In the genomic region with DNA sequence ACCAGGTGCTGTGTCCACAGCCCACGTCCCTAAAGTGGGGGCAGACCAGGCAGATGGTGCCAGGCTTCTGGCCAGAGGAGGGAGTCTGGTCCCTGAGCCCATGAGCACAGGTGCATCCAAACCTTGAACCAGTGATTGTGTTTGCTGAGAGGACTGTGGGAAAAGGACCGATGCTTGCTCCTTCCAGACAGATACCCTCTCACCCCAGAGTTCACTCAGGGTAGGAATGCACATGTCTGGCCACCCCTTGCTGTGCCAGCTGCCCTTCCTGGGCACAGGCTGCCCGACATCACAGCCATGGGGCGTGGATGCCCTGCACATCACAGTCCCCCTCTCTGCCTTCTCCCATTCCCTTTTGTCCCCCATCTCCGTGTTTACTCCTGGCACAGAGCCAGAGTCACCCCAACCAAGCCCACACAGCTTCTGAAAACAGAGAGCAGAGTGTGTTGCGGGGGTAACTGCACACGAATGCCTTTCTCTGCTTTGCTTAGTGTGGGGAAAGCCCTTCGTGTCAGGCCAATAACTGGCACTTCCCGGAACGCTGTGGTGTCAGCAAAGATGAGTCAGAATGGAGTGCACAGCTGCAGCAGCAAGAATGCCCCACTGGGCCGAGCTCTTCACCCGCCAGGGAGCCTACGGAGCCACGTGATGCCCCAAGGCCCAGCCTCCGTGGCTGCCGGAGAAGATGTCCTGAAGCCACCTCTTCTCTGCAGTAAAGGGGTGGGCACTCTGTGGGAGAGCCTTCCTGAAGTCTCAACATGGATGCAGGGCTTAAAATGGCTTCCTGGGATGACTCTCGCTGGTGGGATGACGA, we compare ENCODE assay signal across 8 cellular contexts. TPM values are rescaled to one million over a fixed set of nuclear protein-coding genes. Genes with fewer than 3 reads are reported as not detected.
A peak's percentile ranks its signal among the peaks of the same experiment; 100 is the strongest.
DNase-seq lines count a peak whose midpoint lies in the region; ATAC-seq and TF ChIP-seq lines count a peak whose summit lies in the region.

No MANE protein-coding gene starts in this region.

- H3K27me3 Mint-ChIP-seq in activated T-helper 2 cell treated with anti-CD3 and anti-CD28 coated beads, Interferon-gamma antibody, Interleukin-2, Interleukin-4, amounts not matched to agents 10 μg/mL and 5 μg/mL and 100 μg/mL, durations not matched to agents 14 hours and 24 hours and 36 hours (ENCODE audit: low read depth): no peaks in the 10 kb centered on the region

- no peak overlapping the region for H3K4me3 Mint-ChIP-seq in activated T-helper 2 cell treated with anti-CD3 and anti-CD28 coated beads, Interferon-gamma antibody, Interleukin-2, Interleukin-4, amounts not matched to agents 10 μg/mL and 5 μg/mL and 100 μg/mL, durations not matched to agents 14 hours and 24 hours and 36 hours (ENCODE audit: low read depth)

- POLR2A ChIA-PET in BJ (lab: Charles Lee): interaction anchor here (1.0 kb wide), 1 partner anchor 120 kb away, joined by 3 read pairs; the partner anchor contains the start of gene PHLDA2

- peak overlapping the region; percentile 92 for H3K27ac Mint-ChIP-seq in activated T-helper 2 cell treated with anti-CD3 and anti-CD28 coated beads, Interferon-gamma antibody, Interleukin-2, Interleukin-4, amounts not matched to agents 10 μg/mL and 5 μg/mL and 100 μg/mL, durations not matched to agents 14 hours and 24 hours and 36 hours

- CTCF ChIA-PET in BJ (lab: Yijun Ruan, JAX): interaction anchor here (0.8 to 5.9 kb wide), 5 partner anchors 12 to 518 kb away, joined by 3 to 54 read pairs (median 6); no protein-coding TSS in a partner anchor

- no peaks in the 10 kb centered on the region for H3K9me3 Mint-ChIP-seq in activated T-helper 2 cell treated with anti-CD3 and anti-CD28 coated beads, Interferon-gamma antibody, Interleukin-2, Interleukin-4, amounts not matched to agents 10 μg/mL and 5 μg/mL and 100 μg/mL, durations not matched to agents 14 hours and 24 hours and 36 hours

- H3K36me3 ChIP-seq in BJ (ENCODE audit: control insufficient read depth, insufficient read depth, low read length) (peaks cover 31% of the 10 kb centered on the region), Peyer's patch (peaks cover 0 to 28% (median 0%) of the 10 kb centered on the region in 3 donors)

- H3K4me3 ChIP-seq in BJ (ENCODE audit: low read depth, low read length): no peak overlapping the region
- H3K4me3 ChIP-seq in Peyer's patch: no peak overlapping the region

- peaks cover 0 to 31% (median 13%) of the 10 kb centered on the region in 4 donors for H3K4me1 ChIP-seq in Peyer's patch

- peak; percentile 78 for DNase-seq in BJ (ENCODE audit: low read depth)
- DNase-seq in Peyer's patch: peak; percentile 78 to 92 (median 81)
- DNase-seq in activated T-helper 2 cell treated with anti-CD3 and anti-CD28 coated beads, Interferon-gamma antibody, Interleukin-2, Interleukin-4, amounts not matched to agents 10 μg/mL and 5 μg/mL and 100 μg/mL, durations not matched to agents 14 hours and 24 hours and 36 hours (ENCODE audit: low spot score): peak; percentile 26
- peak; percentile 96 for DNase-seq in globus pallidus (ENCODE audit: low spot score)
- peak; percentile 94 for DNase-seq in renal cortical epithelial cell (ENCODE audit: low read depth)
- DNase-seq in NCI-H1436 treated with DMSO at 0.1 percent for 48 hours (lab: John Stamatoyannopoulos, UW): no peak

- TF ChIP-seq POLR2A in Peyer's patch (IDR thresholded peaks at IDR 0.05): no peak

- ATAC-seq in GM19035 (IDR thresholded peaks at IDR 0.05; ENCODE audit: unreplicated experiment): peak; percentile 93
- peak; percentile 93 for ATAC-seq in HG03280 (IDR thresholded peaks at IDR 0.05; ENCODE audit: unreplicated experiment)

- no peaks in the 10 kb centered on the region for H3K9me3 ChIP-seq in Peyer's patch

- no peaks in the 10 kb centered on the region for H3K27me3 ChIP-seq in BJ (ENCODE audit: control insufficient read depth, insufficient read depth, low read length)
- no peaks in the 10 kb centered on the region for H3K27me3 ChIP-seq in Peyer's patch

- H3K36me3 Mint-ChIP-seq in activated T-helper 2 cell treated with anti-CD3 and anti-CD28 coated beads, Interferon-gamma antibody, Interleukin-2, Interleukin-4, amounts not matched to agents 10 μg/mL and 5 μg/mL and 100 μg/mL, durations not matched to agents 14 hours and 24 hours and 36 hours (ENCODE audit: low read depth): peaks cover 27% of the 10 kb centered on the region

- peaks cover 24% of the 10 kb centered on the region for H3K4me1 Mint-ChIP-seq in activated T-helper 2 cell treated with anti-CD3 and anti-CD28 coated beads, Interferon-gamma antibody, Interleukin-2, Interleukin-4, amounts not matched to agents 10 μg/mL and 5 μg/mL and 100 μg/mL, durations not matched to agents 14 hours and 24 hours and 36 hours (ENCODE audit: low read depth)

- TF ChIP-seq CTCF in BJ (IDR thresholded peaks at IDR 0.05; ENCODE audit: insufficient read depth, low read depth, low read length) (peak; percentile 45; the same call in 1 of the 2 replicates), Peyer's patch (IDR thresholded peaks at IDR 0.05) (peak in 5 of 6 experiments; percentile 13 to 67 (median 63))

- intact Hi-C loops in activated T-helper 2 cell treated with anti-CD3 and anti-CD28 coated beads, Interferon-gamma antibody, Interleukin-2, Interleukin-4, amounts not matched to agents 10 μg/mL and 5 μg/mL and 100 μg/mL, durations not matched to agents 14 hours and 24 hours and 36 hours (cut with micrococcal nuclease): no loop called here

- peak overlapping the region; percentile 63 to 77 (median 68) for H3K27ac ChIP-seq in Peyer's patch

RNA-seq across cellular contexts. Expression of gene CARS1, which starts 7.6 kb away (rescaled TPM):
- polyA plus RNA-seq in BJ (2011; rRNA removed): 161 and 175 TPM in 2 replicates
- polyA minus RNA-seq in BJ (2011; rRNA and poly(A)+ RNA removed): 56.5 and 74.0 TPM in 2 replicates
- total RNA-seq in Peyer's patch (10 to 100 TPM; 41.7 to 59.9 (median 54.1) TPM), renal cortical epithelial cell (52.4 and 63.7 TPM in 2 replicates)
- 46.4 and 51.8 TPM in 2 replicates for total RNA-seq in activated T-helper 2 cell treated with anti-CD3 and anti-CD28 coated beads, Interferon-gamma antibody, Interleukin-2, Interleukin-4, amounts not matched to agents 10 μg/mL and 5 μg/mL and 100 μg/mL, durations not matched to agents 14 hours and 24 hours and 36 hours

RNA-seq across cellular contexts. Expression of gene NAP1L4, which starts 57.5 kb away (rescaled TPM):
- polyA plus RNA-seq in BJ (2011; rRNA removed): 65.1 and 67.0 TPM in 2 replicates
- 28.2 and 34.5 TPM in 2 replicates for polyA minus RNA-seq in BJ (2011; rRNA and poly(A)+ RNA removed)
- 100 to 1,000 TPM in 3 of 4 donors, 10 to 100 TPM in 1; 87.6 to 177 (median 119) TPM for total RNA-seq in Peyer's patch
- 267 and 286 TPM in 2 replicates for total RNA-seq in activated T-helper 2 cell treated with anti-CD3 and anti-CD28 coated beads, Interferon-gamma antibody, Interleukin-2, Interleukin-4, amounts not matched to agents 10 μg/mL and 5 μg/mL and 100 μg/mL, durations not matched to agents 14 hours and 24 hours and 36 hours
- 144 and 273 TPM in 2 replicates for total RNA-seq in renal cortical epithelial cell
